1 cellular context compared by ENCODE assay signal in genomic region chr19:2328401-2329161, GRCh38.
TF ChIP-seq lines count a peak whose summit lies in the region.

TSS of gene LSM7 (minus strand) at chr19:2328586. CDS start at chr19:2328566, 20 bp downstream.
TSS of gene SPPL2B (plus strand) at chr19:2328684. CDS start at chr19:2328710, 26 bp downstream.

TF ChIP-seq in HepG2, 621 proteins besides CTCF, POLR2A, EP300 and RAD21 (continued from another document and continues in another):
- TF ChIP-seq ZNF687 (CRISPR knock-in tag; IDR thresholded peaks at IDR 0.05) (peak; percentile 81), SNAPC4 (CRISPR knock-in tag; IDR thresholded peaks at IDR 0.05) (no peak), RBM22 (optimal IDR thresholded peaks at IDR 0.05; ENCODE audit: low read length) (no peak), SOX5 (CRISPR knock-in tag; IDR thresholded peaks at IDR 0.05; ENCODE audit: borderline replicate concordance) (0 out of 2 replicates have a peak, but pooled peaks have one; percentile 29), NFKB2 (CRISPR knock-in tag; IDR thresholded peaks at IDR 0.05; ENCODE audit: borderline replicate concordance) (peak; percentile 43; the same call in 1 of the 2 replicates), FOXK1 (CRISPR knock-in tag; IDR thresholded peaks at IDR 0.05; ENCODE audit: borderline replicate concordance, low read depth) (peak; percentile 70; the same call in 1 of the 2 replicates), JDP2 (CRISPR knock-in tag; IDR thresholded peaks at IDR 0.05; ENCODE audit: borderline replicate concordance) (no peak), TFE3 (CRISPR knock-in tag; IDR thresholded peaks at IDR 0.05) (no peak), RFX5 (IDR thresholded peaks at IDR 0.05; ENCODE audit: low read depth, low read length) (peak; percentile 50; the same call in 1 of the 2 replicates), MAFF (IDR thresholded peaks at IDR 0.05; ENCODE audit: low read depth, low read length) (no peak), BRCA1 (CRISPR knock-in tag; IDR thresholded peaks at IDR 0.05) (0 out of 2 replicates have a peak, but pooled peaks have one; percentile 68), LCORL (IDR thresholded peaks at IDR 0.05) (no peak), LCORL (CRISPR knock-in tag; IDR thresholded peaks at IDR 0.05) (no peak), ELK4 (CRISPR knock-in tag; IDR thresholded peaks at IDR 0.05; ENCODE audit: borderline replicate concordance) (no peak), KDM2A (CRISPR knock-in tag; IDR thresholded peaks at IDR 0.05; ENCODE audit: borderline replicate concordance, low read depth) (peak; percentile 81), HNF4G (IDR thresholded peaks at IDR 0.05; ENCODE audit: borderline replicate concordance, low read depth, low read length) (peak; percentile 40; the same call in 1 of the 2 replicates), HNF4G (CRISPR knock-in tag; IDR thresholded peaks at IDR 0.05; ENCODE audit: borderline replicate concordance, low read depth) (peak; percentile 19; the same call in 1 of the 2 replicates), CBX1 (IDR thresholded peaks at IDR 0.05; ENCODE audit: low read depth) (peak; percentile 63), ZNF749 (CRISPR knock-in tag; IDR thresholded peaks at IDR 0.05; ENCODE audit: borderline replicate concordance) (peak; percentile 56; the same call in 1 of the 2 replicates), MEF2D (CRISPR knock-in tag; IDR thresholded peaks at IDR 0.05) (no peak; the same call in 1 of the 2 replicates), ZNF713 (CRISPR knock-in tag; IDR thresholded peaks at IDR 0.05) (no peak), TMF1 (CRISPR knock-in tag; IDR thresholded peaks at IDR 0.05; ENCODE audit: low read depth) (0 out of 2 replicates have a peak, but pooled peaks have one; percentile 60), ATF4 (CRISPR knock-in tag; IDR thresholded peaks at IDR 0.05) (no peak), ZNF496 (CRISPR knock-in tag; IDR thresholded peaks at IDR 0.05; ENCODE audit: insufficient replicate concordance) (no peak), MXD4 (CRISPR knock-in tag; IDR thresholded peaks at IDR 0.05) (peak; percentile 87), CSRNP2 (CRISPR knock-in tag; conservative IDR thresholded peaks at IDR 0.05; ENCODE audit: low read depth) (no peak), SSRP1 (CRISPR knock-in tag; IDR thresholded peaks at IDR 0.05) (no peak), MXD3 (CRISPR knock-in tag; IDR thresholded peaks at IDR 0.05) (no peak; the same call in 1 of the 2 replicates), E2F5 (CRISPR knock-in tag; conservative IDR thresholded peaks at IDR 0.05) (peak; percentile 62), POGZ (CRISPR knock-in tag; IDR thresholded peaks at IDR 0.05) (peak; percentile 40; the same call in 1 of the 2 replicates), MED8 (CRISPR knock-in tag; IDR thresholded peaks at IDR 0.05; ENCODE audit: insufficient replicate concordance) (no peak), IRX3 (CRISPR knock-in tag; IDR thresholded peaks at IDR 0.05; ENCODE audit: borderline replicate concordance, low read depth) (peak; percentile 41; the same call in 1 of the 2 replicates), MTF2 (CRISPR knock-in tag; IDR thresholded peaks at IDR 0.05; ENCODE audit: borderline replicate concordance) (no peak), SALL1 (CRISPR knock-in tag; IDR thresholded peaks at IDR 0.05) (peak; percentile 40; the same call in 1 of the 2 replicates), SRF (IDR thresholded peaks at IDR 0.05; ENCODE audit: low read depth, low read length) (no peak), ZNF720 (CRISPR knock-in tag; IDR thresholded peaks at IDR 0.05) (no peak), FOXO1 (CRISPR knock-in tag; IDR thresholded peaks at IDR 0.05) (0 out of 2 replicates have a peak, but pooled peaks have one; percentile 32), USF2 (IDR thresholded peaks at IDR 0.05; ENCODE audit: low read depth, low read length) (no peak), USF2 (CRISPR knock-in tag; IDR thresholded peaks at IDR 0.05; ENCODE audit: borderline replicate concordance) (no peak), RBAK (CRISPR knock-in tag; IDR thresholded peaks at IDR 0.05) (no peak), ISL2 (CRISPR knock-in tag; IDR thresholded peaks at IDR 0.05) (no peak), ZSCAN9 (CRISPR knock-in tag; IDR thresholded peaks at IDR 0.05; ENCODE audit: borderline replicate concordance) (peak; percentile 38; the same call in 1 of the 2 replicates), ZNF275 (CRISPR knock-in tag; IDR thresholded peaks at IDR 0.05; ENCODE audit: borderline replicate concordance) (no peak)
